In the genomic region with DNA sequence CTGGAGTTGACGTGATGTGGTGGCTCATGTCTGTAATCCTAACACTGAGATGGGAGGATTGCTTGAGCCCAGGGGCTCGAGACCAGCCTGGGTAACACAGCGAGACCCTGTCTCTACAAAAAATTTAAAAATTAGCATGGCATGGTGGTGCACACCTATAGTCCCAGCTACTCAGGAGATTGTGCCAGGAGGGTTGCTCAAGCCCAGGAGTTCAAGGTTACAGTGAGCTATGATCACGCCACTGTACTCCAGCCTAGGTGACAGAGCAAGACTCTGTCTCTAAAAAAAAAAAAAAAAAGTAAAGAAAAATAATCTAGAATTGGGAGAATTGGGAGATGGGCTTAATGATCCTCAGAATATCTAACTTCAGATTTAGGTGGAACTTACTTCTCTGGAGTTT, we compare ENCODE assay signal across 21 cellular contexts.
"Had no signal": no experiment of that assay in that cellular context is flagged by ENCODE, and none has a peak within 500 bp of the region (broad histone marks: within the 10 kb centered on the region; RNA-seq: fewer than 3 reads in every experiment).

No MANE protein-coding gene starts in this region.

- H3K4me3 ChIP-seq: colonic mucosa, ovary, psoas muscle, skin epidermis had no signal

- H3K36me3 ChIP-seq: colonic mucosa, ovary had no signal

- H3K27ac ChIP-seq: colonic mucosa, ovary, psoas muscle, skin epidermis had no signal

- ATAC-seq: left colon; right cardiac atrium; stimulated activated memory B cell treated with anti-CD40 and anti-IgM and Interleukin-4, amounts not matched to agents 10 μg/mL and 1 μg/mL and 100 μg/mL, for 72 hours had no signal

- H3K4me3 Mint-ChIP-seq: brain; stimulated activated memory B cell treated with anti-CD40 and anti-IgM and Interleukin-4, amounts not matched to agents 10 μg/mL and 1 μg/mL and 100 μg/mL, for 72 hours; T-helper 2 cell treated with Interferon-gamma antibody and Interleukin-4, amounts not matched to agents 5 μg/mL and 100 μg/mL, for 36 hours had no signal

- H3K4me1 Mint-ChIP-seq: brain had no signal

- H3K27me3 ChIP-seq: colonic mucosa, ovary had no signal

- H3K27me3 Mint-ChIP-seq: brain; stimulated activated memory B cell treated with anti-CD40 and anti-IgM and Interleukin-4, amounts not matched to agents 10 μg/mL and 1 μg/mL and 100 μg/mL, for 72 hours had no signal

- H3K9me3 Mint-ChIP-seq: activated T-helper 2 cell treated with anti-CD3 and anti-CD28 coated beads, Interferon-gamma antibody, Interleukin-2, Interleukin-4, amounts not matched to agents 10 μg/mL and 5 μg/mL and 100 μg/mL, durations not matched to agents 14 hours and 24 hours and 36 hours; brain; stimulated activated memory B cell treated with anti-CD40 and anti-IgM and Interleukin-4, amounts not matched to agents 10 μg/mL and 1 μg/mL and 100 μg/mL, for 72 hours; T-helper 2 cell treated with Interferon-gamma antibody and Interleukin-4, amounts not matched to agents 5 μg/mL and 100 μg/mL, for 36 hours had no signal

- DNase-seq: activated CD4-positive, alpha-beta T cell treated with anti-CD3 and anti-CD28 coated beads for 4 hours; activated T-cell treated with anti-CD3 and anti-CD28 coated beads for 4 hours; anterior cingulate cortex; caudate nucleus; colonic mucosa; erythroblast; foreskin melanocyte; glutamatergic neuron; hippocampal formation; islet precursor cell; left colon; midbrain; ovary; psoas muscle; right cardiac atrium; stimulated activated CD4-positive, alpha-beta T cell treated with anti-CD3 and anti-CD28 coated beads, Interleukin-4, amount 100 ng/mL, for 1 hour had no signal

- H3K9me3 ChIP-seq: colonic mucosa, ovary, psoas muscle had no signal

- H3K27ac Mint-ChIP-seq: activated T-helper 2 cell treated with anti-CD3 and anti-CD28 coated beads, Interferon-gamma antibody, Interleukin-2, Interleukin-4, amounts not matched to agents 10 μg/mL and 5 μg/mL and 100 μg/mL, durations not matched to agents 14 hours and 24 hours and 36 hours; brain had no signal
